ENCODE assay signal across 15 cellular contexts in the genomic region with DNA sequence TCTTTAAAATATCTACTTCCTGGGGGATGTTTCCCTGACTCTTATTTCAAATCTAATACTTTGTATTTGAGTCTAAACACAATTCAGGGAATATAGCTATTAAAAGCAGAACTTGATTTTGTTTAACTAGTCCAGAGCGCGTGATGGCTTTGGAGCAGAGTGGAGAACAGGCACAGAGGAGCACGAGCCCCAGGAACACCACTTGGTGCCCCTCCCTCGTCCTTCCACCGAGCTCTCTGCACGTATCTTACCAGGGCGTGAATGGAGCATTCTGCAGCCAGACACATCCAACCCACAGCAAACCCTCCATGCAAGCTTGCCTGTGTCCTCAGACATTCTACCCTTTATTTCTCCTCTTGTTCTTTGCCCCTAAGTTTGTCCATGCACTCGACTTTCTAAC. TPM values are rescaled to one million over a fixed set of nuclear protein-coding genes. Genes with fewer than 3 reads are reported as not detected.
DNase-seq lines count a peak whose midpoint lies in the region; ATAC-seq and TF ChIP-seq lines count a peak whose summit lies in the region.
"Had no signal": no experiment of that assay in that cellular context is flagged by ENCODE, and none has a peak within 500 bp of the region (broad histone marks: within the 10 kb centered on the region; RNA-seq: fewer than 3 reads in every experiment).

No MANE protein-coding gene starts in this region.

- no peak for TF ChIP-seq CTCF in cardiac muscle cell (IDR thresholded peaks at IDR 0.05; ENCODE audit: low read depth, low read length)

- peak overlapping the region; percentile 49 for H3K27ac ChIP-seq in cardiac muscle cell
- H3K27ac ChIP-seq: A549 had no signal

- intact Hi-C loops in cardiac septum (cut with DNase I): no loop called here
- intact Hi-C loops in left ventricle myocardium superior (cut with micrococcal nuclease): no loop called here

- peak; percentile 59 for ATAC-seq in left ventricle myocardium superior
- no peak for ATAC-seq in GM21367 (IDR thresholded peaks at IDR 0.05; ENCODE audit: unreplicated experiment)
- ATAC-seq: A549, HepG2 had no signal

- peaks cover 25% of the 10 kb centered on the region for H3K4me1 ChIP-seq in cardiac muscle cell (ENCODE audit: low read depth)
- H3K4me1 ChIP-seq: A549 had no signal

- no peaks in the 10 kb centered on the region for H3K9me3 ChIP-seq in cardiac muscle cell (ENCODE audit: low read depth)
- H3K9me3 ChIP-seq: A549 had no signal

- H3K36me3 ChIP-seq in cardiac muscle cell: peaks cover 34% of the 10 kb centered on the region

- DNase-seq in cardiac muscle cell (ENCODE audit: low read depth in 1 of 2, low spot score in 1 of 2): no peak
- no peak for DNase-seq in cardiac septum (ENCODE audit: low spot score)
- peak; percentile 65 for DNase-seq in NCI-H146 (lab: John Stamatoyannopoulos, UW)
- no peak for DNase-seq in left ventricle myocardium superior
- no peak for DNase-seq in foreskin melanocyte
- no peak for DNase-seq in activated CD4-positive, alpha-beta T cell treated with anti-CD3 and anti-CD28 coated beads, Interleukin-2, amount 50 U/mL, for 1 hour
- DNase-seq: DMS79 treated with DMSO at 0.1 percent for 48 hours, MM.1S, NCI-H1105, NCI-H187, NCI-H526 treated with DMSO at 0.1 percent for 48 hours, SIG-M5 had no signal

- H3K4me3 ChIP-seq in cardiac muscle cell: no peak overlapping the region
- H3K4me3 ChIP-seq: A549 had no signal

- no peaks in the 10 kb centered on the region for H3K27me3 ChIP-seq in cardiac muscle cell

RNA-seq across cellular contexts. Expression of a gene that starts 14.1 kb away (rescaled TPM):
- 141 and 177 TPM in 2 replicates for total RNA-seq in cardiac muscle cell
- polyA plus RNA-seq in cardiac muscle cell: 58.9 and 60.7 TPM in 2 replicates
- 1.1 TPM for total RNA-seq in cardiac septum
- 3.1 TPM for total RNA-seq in left ventricle myocardium superior

Comparison
In these comparisons a context has a peak if more than half of its experiments do, and no peak if none do; other contexts are left out.
1. RNA of a gene that starts 14.1 kb away (total RNA-seq): 141 to 177 TPM in cardiac muscle cell; 3.1 TPM in left ventricle myocardium superior (single experiment) and 1.1 TPM in cardiac septum (single experiment); every median in the first group is over 10 times any median in the second.